ENCODE assay signal across 18 cellular contexts in the genomic region with DNA sequence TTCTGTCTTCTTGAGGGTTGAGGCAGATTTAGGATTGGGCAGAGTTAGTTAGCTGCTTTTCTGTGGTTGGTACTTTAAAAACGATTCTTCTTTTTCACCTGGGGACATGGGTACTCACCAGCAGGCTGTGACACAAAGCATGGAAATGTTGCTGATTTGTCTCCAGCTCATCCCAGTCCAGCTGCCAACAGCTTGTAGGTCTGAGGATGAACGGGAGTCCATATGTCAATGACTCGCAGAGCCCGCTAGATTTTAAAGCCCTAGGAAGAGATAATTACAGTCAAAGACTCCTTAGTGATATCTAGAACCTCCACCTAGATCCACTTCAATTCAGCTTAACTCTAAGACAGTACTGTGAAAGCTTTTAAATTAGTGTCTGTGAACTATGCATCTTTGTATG. TPM values are rescaled to one million over a fixed set of nuclear protein-coding genes. Genes with fewer than 3 reads are reported as not detected.
"Had no signal": no experiment of that assay in that cellular context is flagged by ENCODE, and none has a peak within 500 bp of the region (broad histone marks: within the 10 kb centered on the region; RNA-seq: fewer than 3 reads in every experiment).

No MANE protein-coding gene starts in this region.

- ATAC-seq: activated T-cell treated with anti-CD3 and anti-CD28 coated beads, Interleukin-2, amount 50 U/mL, for 72 hours; left lung; mucosa of descending colon; naive thymus-derived CD4-positive, alpha-beta T cell; stimulated activated effector memory CD8-positive, alpha-beta T cell treated with anti-CD3 and anti-CD28 coated beads, Interleukin-12 subunit alpha, Interleukin-12 subunit beta, amount 100 ng/mL, for 72 hours had no signal

- H3K9me3 ChIP-seq: esophagus muscularis mucosa, left lung, mucosa of descending colon, sigmoid colon had no signal

- DNase-seq: activated B cell treated with CpG ODN at 0.5 μM for 24 hours; activated CD4-positive, alpha-beta T cell treated with anti-CD3 and anti-CD28 coated beads for 48 hours; activated CD8-positive, alpha-beta memory T cell treated with anti-CD3 and anti-CD28 coated beads, Interleukin-2, amount 50 U/mL, for 48 hours; activated gamma-delta T cell; activated T-cell treated with anti-CD3 and anti-CD28 coated beads, Interleukin-2, amount 50 U/mL, for 72 hours; amniotic stem cell; glutamatergic neuron; hypothalamus; kidney; left lung; mucosa of descending colon; naive thymus-derived CD4-positive, alpha-beta T cell; sigmoid colon; stimulated activated CD4-positive, alpha-beta T cell treated with anti-CD3 and anti-CD28 coated beads, Interleukin-1b, Interleukin-23, amount 100 ng/mL, for 48 hours had no signal

- H3K27me3 ChIP-seq: left lung, sigmoid colon had no signal

- H3K4me3 ChIP-seq: esophagus muscularis mucosa, left lung, mucosa of descending colon, sigmoid colon had no signal

- H3K4me1 ChIP-seq: esophagus muscularis mucosa, parathyroid adenoma, sigmoid colon had no signal

- H3K27ac ChIP-seq: esophagus muscularis mucosa, parathyroid adenoma had no signal

- H3K36me3 ChIP-seq: esophagus muscularis mucosa, left lung, sigmoid colon had no signal

RNA-seq across cellular contexts. Expression of gene DQX1, which starts 49.3 kb away (rescaled TPM):
- total RNA-seq: cardiac septum, esophagus muscularis mucosa, kidney, sigmoid colon had no signal
- polyA plus RNA-seq: naive thymus-derived CD4-positive, alpha-beta T cell had no signal
